Comparison of ENCODE assay signal across 8 cellular contexts in genomic region chr6:27161946-27162603, GRCh38.
DNase-seq lines count a peak whose midpoint lies in the region; ATAC-seq and TF ChIP-seq lines count a peak whose summit lies in the region.

No MANE protein-coding gene starts in this region.

- no peaks in the 10 kb centered on the region for H3K9me3 ChIP-seq in SU-DHL-6 (ENCODE audit: insufficient read depth, low read length)
- H3K9me3 ChIP-seq in neutrophil = no peaks in the 10 kb centered on the region

- H2AFZ ChIP-seq in SU-DHL-6 (ENCODE audit: low read depth, low read length, severe bottlenecking) = peak overlapping the region; percentile 13

- H3K4me2 ChIP-seq in SU-DHL-6 (ENCODE audit: low read depth, low read length, poor library complexity, severe bottlenecking) = no peak overlapping the region

- H3K36me3 ChIP-seq in SU-DHL-6 (ENCODE audit: low read length) = no peaks in the 10 kb centered on the region
- H3K36me3 ChIP-seq in neutrophil = no peaks in the 10 kb centered on the region

- no peak for ATAC-seq in HG03045 (IDR thresholded peaks at IDR 0.05; ENCODE audit: unreplicated experiment)
- no peak for ATAC-seq in GM18858 (IDR thresholded peaks at IDR 0.05; ENCODE audit: unreplicated experiment)

- no peaks in the 10 kb centered on the region for H4K20me1 ChIP-seq in SU-DHL-6 (ENCODE audit: low read depth, low read length)

- no peaks in the 10 kb centered on the region for H3K9me2 ChIP-seq in SU-DHL-6 (replicated peaks; ENCODE audit: insufficient read depth, low read length)

- H3K4me3 ChIP-seq in SU-DHL-6 (ENCODE audit: insufficient read depth, low read length, poor library complexity, severe bottlenecking) (no peak overlapping the region), epithelial cell of esophagus (ENCODE audit: low read length) (no peak overlapping the region), neutrophil (ENCODE audit: low read depth in 1 of 2, low read length in 1 of 2) (no peak overlapping the region)

- peaks cover 15 to 19% of the 10 kb centered on the region in 2 experiments for H3K4me1 ChIP-seq in neutrophil (ENCODE audit: control insufficient read depth in 1 of 2, insufficient read depth in 1 of 2, low read depth in 1 of 2, low read length in 1 of 2)

- TF ChIP-seq CTCF in SU-DHL-6 (IDR thresholded peaks at IDR 0.05; ENCODE audit: insufficient read depth, low read length, poor library complexity, severe bottlenecking) = peak; percentile 84
- TF ChIP-seq CTCF in epithelial cell of esophagus (IDR thresholded peaks at IDR 0.05; ENCODE audit: insufficient read depth, low read depth, low read length, missing control alignments) = peak; percentile 25
- peak; percentile 41 for TF ChIP-seq CTCF in neutrophil (IDR thresholded peaks at IDR 0.05)

- DNase-seq in activated T-cell treated with anti-CD3 and anti-CD28 coated beads for 24 hours (ENCODE audit: low read depth) (peak; percentile 26), activated T-cell treated with anti-CD3 and anti-CD28 coated beads for 4 hours (no peak), M059J (ENCODE audit: low read depth) (peak; percentile 57), epithelial cell of esophagus (ENCODE audit: low read depth) (peak; percentile 78)

- H3K27ac ChIP-seq in SU-DHL-6 (ENCODE audit: low read depth, low read length) (no peak overlapping the region), neutrophil (no peak overlapping the region)

- no peak overlapping the region for H3K9ac ChIP-seq in SU-DHL-6 (ENCODE audit: low read length)

- H3K79me2 ChIP-seq in SU-DHL-6 (ENCODE audit: insufficient read depth, low read length) = no peaks in the 10 kb centered on the region

- no peaks in the 10 kb centered on the region for H3K27me3 ChIP-seq in SU-DHL-6 (ENCODE audit: low read length)
- peaks cover 6% of the 10 kb centered on the region for H3K27me3 ChIP-seq in neutrophil

- H3F3A ChIP-seq in SU-DHL-6 (ENCODE audit: insufficient read depth) = no peaks in the 10 kb centered on the region

Comparison
In these comparisons a context has a peak if more than half of its experiments do, and no peak if none do; other contexts are left out.
1. CTCF ChIP-seq: peak in every context shown above with its lines; median percentile 84 in SU-DHL-6; 41 in neutrophil; 25 in epithelial cell of esophagus.